9 cellular contexts compared by ENCODE assay signal in the genomic region with DNA sequence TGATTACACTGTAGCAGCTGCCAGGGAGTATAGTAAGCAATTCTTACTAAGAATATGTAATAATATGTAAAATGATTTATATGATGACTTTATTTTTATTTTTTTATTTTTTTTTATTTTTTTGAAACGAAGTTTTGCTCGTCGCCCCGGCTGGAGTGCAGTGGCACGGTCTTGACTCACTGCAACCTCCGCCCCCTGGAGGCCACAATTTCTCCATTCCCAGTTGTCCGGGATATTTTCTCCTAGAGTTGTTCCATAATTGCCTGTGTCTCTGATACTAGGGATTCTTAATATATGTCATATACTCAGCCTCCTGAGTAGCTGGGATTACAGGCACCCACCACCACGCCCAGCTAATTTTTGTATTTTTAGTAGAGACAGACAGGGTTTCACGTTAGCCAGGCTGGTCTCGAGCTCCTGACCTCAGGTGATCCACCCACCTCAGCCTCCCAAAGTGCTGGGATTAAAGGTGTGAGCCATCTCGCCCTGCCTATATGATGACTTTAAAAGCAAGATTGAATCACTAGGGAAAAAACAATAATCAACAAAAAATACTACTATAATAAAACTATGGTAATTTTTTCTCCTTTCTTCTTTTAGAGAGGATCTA. TPM values are rescaled to one million over a fixed set of nuclear protein-coding genes. Genes with fewer than 3 reads are reported as not detected.
DNase-seq lines count a peak whose midpoint lies in the region; ATAC-seq, FAIRE-seq and TF ChIP-seq lines count a peak whose summit lies in the region.
"Had no signal": no experiment of that assay in that cellular context is flagged by ENCODE, and none has a peak within 500 bp of the region (broad histone marks: within the 10 kb centered on the region; RNA-seq: fewer than 3 reads in every experiment).

No MANE protein-coding gene starts in this region.

- peaks cover 9% of the 10 kb centered on the region for H3K27me3 Mint-ChIP-seq in activated naive CD4-positive, alpha-beta T cell treated with anti-CD3 and anti-CD28 coated beads for 36 hours (ENCODE audit: low read depth)
- no peaks in the 10 kb centered on the region for H3K27me3 Mint-ChIP-seq in endothelial cell (ENCODE audit: unreplicated experiment)

- H3K9me3 Mint-ChIP-seq in activated naive CD4-positive, alpha-beta T cell treated with anti-CD3 and anti-CD28 coated beads for 36 hours = no peaks in the 10 kb centered on the region
- H3K9me3 Mint-ChIP-seq in activated naive CD4-positive, alpha-beta T cell treated with anti-CD3 and anti-CD28 coated beads, Interleukin-2, amount 50 U/mL, for 72 hours = no peaks in the 10 kb centered on the region
- H3K9me3 Mint-ChIP-seq in endothelial cell (ENCODE audit: unreplicated experiment) = no peaks in the 10 kb centered on the region
- H3K9me3 Mint-ChIP-seq: activated naive CD8-positive, alpha-beta T cell treated with anti-CD3 and anti-CD28 coated beads, Interleukin-2, amount 10 ng/mL, durations not matched to agents 7 days and 5 days had no signal

- DNase-seq in activated naive CD4-positive, alpha-beta T cell treated with anti-CD3 and anti-CD28 coated beads for 36 hours = peak; percentile 24
- DNase-seq in activated naive CD4-positive, alpha-beta T cell treated with anti-CD3 and anti-CD28 coated beads, Interleukin-2, amount 50 U/mL, for 72 hours (ENCODE audit: low spot score in 2 of 2) = no peak
- peak; percentile 78 for DNase-seq in PC-3
- DNase-seq in endothelial cell (ENCODE audit: low spot score) = peak; percentile 72
- peak in 2 of 3 donors; percentile 60 to 87 for DNase-seq in mucosa of descending colon
- DNase-seq in H54 (ENCODE audit: insufficient read length, low spot score) = no peak
- no peak for DNase-seq in NCI-H1436 treated with DMSO at 0.1 percent for 48 hours (lab: John Stamatoyannopoulos, UW)
- DNase-seq: activated naive CD8-positive, alpha-beta T cell treated with anti-CD3 and anti-CD28 coated beads, Interleukin-2, amount 10 ng/mL, durations not matched to agents 7 days and 5 days had no signal

- no peaks in the 10 kb centered on the region for H3F3A ChIP-seq in PC-3 (ENCODE audit: low read length, unreplicated experiment)

- H3K9me3 ChIP-seq in PC-3 (ENCODE audit: low read length) = no peaks in the 10 kb centered on the region
- H3K9me3 ChIP-seq in mucosa of descending colon = no peaks in the 10 kb centered on the region

- H3K4me3 ChIP-seq in PC-3 (ENCODE audit: low read length) = no peak overlapping the region
- H3K4me3 ChIP-seq in mucosa of descending colon = no peak overlapping the region

- ATAC-seq in activated naive CD4-positive, alpha-beta T cell treated with anti-CD3 and anti-CD28 coated beads, Interleukin-2, amount 50 U/mL, for 72 hours = no peak
- ATAC-seq in PC-3 (peak; percentile 95), mucosa of descending colon (peak; percentile 70), HG02852 (IDR thresholded peaks at IDR 0.05; ENCODE audit: unreplicated experiment) (no peak)

- POLR2A ChIA-PET in PC-3 (lab: Charles Lee; ENCODE audit: unreplicated experiment) = no interaction called here

- TF ChIP-seq POLR2A in H54 (IDR thresholded peaks at IDR 0.05; ENCODE audit: low read depth, low read length) = no peak

- no peaks in the 10 kb centered on the region for H3K9me2 ChIP-seq in PC-3 (replicated peaks; ENCODE audit: low read length)

- no peak overlapping the region for H3K27ac ChIP-seq in PC-3 (ENCODE audit: low read length)

- no peak for FAIRE-seq in H54 (lab: Jason Lieb, UNC)

- H3K4me1 ChIP-seq in PC-3 (ENCODE audit: insufficient read depth, low read length) (no peaks in the 10 kb centered on the region), mucosa of descending colon (ENCODE audit: low read depth) (no peaks in the 10 kb centered on the region)

- no peaks in the 10 kb centered on the region for H4K20me1 ChIP-seq in PC-3 (ENCODE audit: low read length)

- H3K4me2 ChIP-seq in PC-3 (ENCODE audit: low read length) = peak overlapping the region; percentile 50

- TF ChIP-seq CTCF in PC-3 (conservative IDR thresholded peaks at IDR 0.05; ENCODE audit: low read depth, low read length) (peak; percentile 70), endothelial cell (IDR thresholded peaks at IDR 0.05; ENCODE audit: unreplicated experiment) (peak; percentile 88), mucosa of descending colon (IDR thresholded peaks at IDR 0.05) (peak; percentile 38)

- H3K4me1 Mint-ChIP-seq in activated naive CD4-positive, alpha-beta T cell treated with anti-CD3 and anti-CD28 coated beads for 36 hours (ENCODE audit: low read depth) = peaks cover 10% of the 10 kb centered on the region
- peaks cover 9% of the 10 kb centered on the region for H3K4me1 Mint-ChIP-seq in endothelial cell (ENCODE audit: unreplicated experiment)

- H3K36me3 ChIP-seq in PC-3 (ENCODE audit: low read depth, low read length) (no peaks in the 10 kb centered on the region), mucosa of descending colon (ENCODE audit: low read depth) (no peaks in the 10 kb centered on the region)

- H3K9ac ChIP-seq in PC-3 (ENCODE audit: low read length) = no peak overlapping the region

- no TSS peak for BruUV-seq in PC-3 (replicated peaks; lab: Mats Ljungman, UMichigan)

- no peaks in the 10 kb centered on the region for H3K79me2 ChIP-seq in PC-3 (ENCODE audit: low read length)

- no peaks in the 10 kb centered on the region for H3K27me3 ChIP-seq in PC-3 (ENCODE audit: low read length)

- CTCF ChIA-PET in activated naive CD4-positive, alpha-beta T cell treated with anti-CD3 and anti-CD28 coated beads for 36 hours (lab: Charles Lee) = interaction anchor here (1.0 to 1.7 kb wide), 6 partner anchors 12 to 105 kb away, joined by 3 to 10 read pairs (median 3); no protein-coding TSS in a partner anchor
- CTCF ChIA-PET in PC-3 (lab: Charles Lee) = interaction anchor here (0.9 kb wide), 1 partner anchor 40 kb away, joined by 4 read pairs; no protein-coding TSS in a partner anchor

- intact Hi-C loops in activated naive CD4-positive, alpha-beta T cell treated with anti-CD3 and anti-CD28 coated beads for 36 hours (cut with micrococcal nuclease) = loop anchor here (1.0 kb wide), 1 partner anchor 12 kb away; a partner anchor contains a TSS
- intact Hi-C loops in PC-3 (cut with micrococcal nuclease) (loop anchor here (1.0 to 10.0 kb wide), 3 partner anchors 62 to 410 kb away; no protein-coding TSS in a partner anchor), mucosa of descending colon (cut with DNase I, micrococcal nuclease) (no loop called here)

- H3K36me3 Mint-ChIP-seq in activated naive CD4-positive, alpha-beta T cell treated with anti-CD3 and anti-CD28 coated beads for 36 hours (ENCODE audit: low read depth) = no peaks in the 10 kb centered on the region
- H3K36me3 Mint-ChIP-seq in activated naive CD4-positive, alpha-beta T cell treated with anti-CD3 and anti-CD28 coated beads, Interleukin-2, amount 50 U/mL, for 72 hours = no peaks in the 10 kb centered on the region
- H3K36me3 Mint-ChIP-seq in endothelial cell (ENCODE audit: low read depth, unreplicated experiment) = no peaks in the 10 kb centered on the region
- H3K36me3 Mint-ChIP-seq: activated naive CD8-positive, alpha-beta T cell treated with anti-CD3 and anti-CD28 coated beads, Interleukin-2, amount 10 ng/mL, durations not matched to agents 7 days and 5 days had no signal

- H3K4me3 Mint-ChIP-seq in activated naive CD4-positive, alpha-beta T cell treated with anti-CD3 and anti-CD28 coated beads for 36 hours = no peak overlapping the region
- no peak overlapping the region for H3K4me3 Mint-ChIP-seq in endothelial cell (ENCODE audit: unreplicated experiment)
- H3K4me3 Mint-ChIP-seq: activated naive CD8-positive, alpha-beta T cell treated with anti-CD3 and anti-CD28 coated beads, Interleukin-2, amount 10 ng/mL, durations not matched to agents 7 days and 5 days had no signal

- H3K27ac Mint-ChIP-seq in activated naive CD4-positive, alpha-beta T cell treated with anti-CD3 and anti-CD28 coated beads for 36 hours = no peak overlapping the region
- H3K27ac Mint-ChIP-seq in activated naive CD4-positive, alpha-beta T cell treated with anti-CD3 and anti-CD28 coated beads, Interleukin-2, amount 50 U/mL, for 72 hours = no peak overlapping the region
- H3K27ac Mint-ChIP-seq in endothelial cell (ENCODE audit: unreplicated experiment) = no peak overlapping the region
- H3K27ac Mint-ChIP-seq: activated naive CD8-positive, alpha-beta T cell treated with anti-CD3 and anti-CD28 coated beads, Interleukin-2, amount 10 ng/mL, durations not matched to agents 7 days and 5 days had no signal

- H2AFZ ChIP-seq in PC-3 (ENCODE audit: low read length) = no peak overlapping the region

RNA-seq across cellular contexts. Expression of a gene that starts 12.2 kb away (rescaled TPM):
- total RNA-seq in activated naive CD4-positive, alpha-beta T cell treated with anti-CD3 and anti-CD28 coated beads for 36 hours = 10 to 100 TPM; 24.4 to 24.5 TPM
- total RNA-seq in activated naive CD4-positive, alpha-beta T cell treated with anti-CD3 and anti-CD28 coated beads, Interleukin-2, amount 50 U/mL, for 72 hours = 10 to 100 TPM; 44.6 to 46.1 TPM
- total RNA-seq in PC-3 (2014; rRNA removed) = 4.0 and 10.2 TPM in 2 replicates
- 33.8 TPM for total RNA-seq in endothelial cell (ENCODE audit: unreplicated experiment)
- total RNA-seq in mucosa of descending colon = 10 to 100 TPM; 33.3 to 60.8 (median 54.0) TPM

Comparison
In these comparisons a context has a peak if more than half of its experiments do, and no peak if none do; other contexts are left out.
1. DNase-seq: peak in activated naive CD4-positive, alpha-beta T cell treated with anti-CD3 and anti-CD28 coated beads for 36 hours (single experiment), PC-3 (single experiment), endothelial cell (single experiment) and mucosa of descending colon (2 of 3); none in activated naive CD4-positive, alpha-beta T cell treated with anti-CD3 and anti-CD28 coated beads, Interleukin-2, amount 50 U/mL, for 72 hours (0 of 2), H54 (single experiment) and NCI-H1436 treated with DMSO at 0.1 percent for 48 hours (single experiment).
2. ATAC-seq: peak in PC-3 (single experiment) and mucosa of descending colon (single experiment); none in activated naive CD4-positive, alpha-beta T cell treated with anti-CD3 and anti-CD28 coated beads, Interleukin-2, amount 50 U/mL, for 72 hours (0 of 2) and HG02852 (single experiment).
3. CTCF ChIP-seq: peak in every context shown above with its lines; median percentile 88 in endothelial cell; 70 in PC-3; 38 in mucosa of descending colon.
4. intact Hi-C loops: an anchor here in activated naive CD4-positive, alpha-beta T cell treated with anti-CD3 and anti-CD28 coated beads for 36 hours (1.0 kb wide) and PC-3 (1.0 to 10.0 kb wide); none called in mucosa of descending colon.